Comparison of ENCODE assay signal across 19 cellular contexts in the genomic region with DNA sequence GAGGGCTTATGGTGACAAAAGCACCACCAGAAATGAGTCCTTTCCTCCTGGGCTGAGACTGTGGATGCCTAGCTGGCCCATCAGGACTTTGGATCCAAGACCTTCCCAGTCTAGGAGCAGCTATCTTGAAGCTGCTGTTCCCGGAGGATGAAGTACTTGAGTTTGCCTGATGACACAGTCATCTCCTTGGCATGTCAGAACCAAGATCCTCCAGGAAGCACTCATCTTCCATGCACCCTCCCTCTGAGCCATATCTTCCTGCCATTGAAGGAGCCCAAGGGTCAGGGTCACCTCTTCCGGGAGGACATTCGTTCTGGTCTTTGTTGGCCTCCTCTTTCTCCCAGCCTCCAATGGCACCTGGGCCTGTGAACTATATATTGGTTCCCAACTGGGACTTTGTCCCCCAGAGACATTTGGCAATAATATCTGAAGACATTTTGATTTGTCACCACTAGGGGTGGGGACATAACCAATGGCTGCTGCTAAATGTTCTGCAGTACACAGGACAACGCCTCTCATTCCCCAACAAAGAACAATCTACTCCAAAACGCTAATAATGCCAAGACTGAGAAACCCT. TPM values are rescaled to one million over a fixed set of nuclear protein-coding genes. Genes with fewer than 3 reads are reported as not detected.
A peak's percentile ranks its signal among the peaks of the same experiment; 100 is the strongest.
DNase-seq lines count a peak whose midpoint lies in the region; ATAC-seq and TF ChIP-seq lines count a peak whose summit lies in the region.
"Had no signal": no experiment of that assay in that cellular context is flagged by ENCODE, and none has a peak within 500 bp of the region (broad histone marks: within the 10 kb centered on the region; RNA-seq: fewer than 3 reads in every experiment).

No MANE protein-coding gene starts in this region.

- DNase-seq in GM12864 (ENCODE audit: low read depth): no peak
- DNase-seq in NAMALWA (ENCODE audit: low spot score): peak; percentile 26
- DNase-seq in epithelial cell of prostate (ENCODE audit: low read depth, low spot score): no peak
- DNase-seq in suprapubic skin (ENCODE audit: low spot score in 2 of 2): no peak
- DNase-seq in activated T-helper 1 cell treated with anti-CD3 and anti-CD28 coated beads, Interleukin-12 subunit alpha, Interleukin-12 subunit beta, Interleukin-2, Interleukin-4 antibody, amounts not matched to agents 30 ng/mL and 10 ng/mL and 1 ng/mL, durations not matched to agents 14 hours and 24 hours and 36 hours (ENCODE audit: low spot score): no peak
- no peak for DNase-seq in endothelial cell (ENCODE audit: low spot score)
- DNase-seq: activated CD4-positive, alpha-beta T cell treated with anti-CD3 and anti-CD28 coated beads, Interleukin-2, amount 50 U/mL, for 1 hour; activated naive CD4-positive, alpha-beta T cell treated with Interleukin-2 at 50 U/mL for 16 hours; anterior cingulate cortex; C1 segment of cervical spinal cord; cerebellar nuclear complex; left ventricle myocardium superior; NCI-H2081 treated with DMSO at 0.1 percent for 48 hours; NCI-H526 treated with DMSO at 0.1 percent for 48 hours; stimulated activated CD4-positive, alpha-beta T cell treated with anti-CD3 and anti-CD28 coated beads, Interleukin-4, amount 100 ng/mL, for 24 hours; substantia nigra had no signal

- TF ChIP-seq CTCF in GM12864 (IDR thresholded peaks at IDR 0.05; ENCODE audit: low read depth, low read length, missing control alignments) (peak; percentile 24), suprapubic skin (IDR thresholded peaks at IDR 0.05) (no peak), endothelial cell (IDR thresholded peaks at IDR 0.05; ENCODE audit: unreplicated experiment) (no peak)

- no peaks in the 10 kb centered on the region for H3K36me3 ChIP-seq in suprapubic skin

- no peak for TF ChIP-seq EP300 in suprapubic skin (IDR thresholded peaks at IDR 0.05)

- no peak for ATAC-seq in HG02588 (IDR thresholded peaks at IDR 0.05; ENCODE audit: unreplicated experiment)
- ATAC-seq: HCT116; left ventricle myocardium superior; naive thymus-derived CD4-positive, alpha-beta T cell had no signal

- H3K4me3 ChIP-seq in GM12864 (ENCODE audit: low read depth, low read length): no peak overlapping the region
- H3K4me3 ChIP-seq in suprapubic skin: no peak overlapping the region

- peaks cover 26% of the 10 kb centered on the region for H3K27me3 Mint-ChIP-seq in activated T-helper 1 cell treated with anti-CD3 and anti-CD28 coated beads, Interleukin-12 subunit alpha, Interleukin-12 subunit beta, Interleukin-2, Interleukin-4 antibody, amounts not matched to agents 30 ng/mL and 10 ng/mL and 1 ng/mL, durations not matched to agents 14 hours and 24 hours and 36 hours (ENCODE audit: insufficient read depth)
- H3K27me3 Mint-ChIP-seq in endothelial cell (ENCODE audit: unreplicated experiment): peaks cover 16% of the 10 kb centered on the region

- no peaks in the 10 kb centered on the region for H3K9me3 ChIP-seq in suprapubic skin

- H3K27ac ChIP-seq in epithelial cell of prostate: peak overlapping the region; percentile 68
- H3K27ac ChIP-seq in suprapubic skin: peak overlapping the region; percentile 37

- no peak overlapping the region for H3K4me3 Mint-ChIP-seq in activated T-helper 1 cell treated with anti-CD3 and anti-CD28 coated beads, Interleukin-12 subunit alpha, Interleukin-12 subunit beta, Interleukin-2, Interleukin-4 antibody, amounts not matched to agents 30 ng/mL and 10 ng/mL and 1 ng/mL, durations not matched to agents 14 hours and 24 hours and 36 hours
- H3K4me3 Mint-ChIP-seq in endothelial cell (ENCODE audit: unreplicated experiment): no peak overlapping the region

- H3K9me3 Mint-ChIP-seq in activated T-helper 1 cell treated with anti-CD3 and anti-CD28 coated beads, Interleukin-12 subunit alpha, Interleukin-12 subunit beta, Interleukin-2, Interleukin-4 antibody, amounts not matched to agents 30 ng/mL and 10 ng/mL and 1 ng/mL, durations not matched to agents 14 hours and 24 hours and 36 hours: no peaks in the 10 kb centered on the region
- H3K9me3 Mint-ChIP-seq in endothelial cell (ENCODE audit: unreplicated experiment): no peaks in the 10 kb centered on the region

- peaks cover 10% of the 10 kb centered on the region for H3K4me1 ChIP-seq in suprapubic skin

- no peak overlapping the region for H3K27ac Mint-ChIP-seq in activated T-helper 1 cell treated with anti-CD3 and anti-CD28 coated beads, Interleukin-12 subunit alpha, Interleukin-12 subunit beta, Interleukin-2, Interleukin-4 antibody, amounts not matched to agents 30 ng/mL and 10 ng/mL and 1 ng/mL, durations not matched to agents 14 hours and 24 hours and 36 hours
- no peak overlapping the region for H3K27ac Mint-ChIP-seq in endothelial cell (ENCODE audit: unreplicated experiment)

- H3K36me3 Mint-ChIP-seq in activated T-helper 1 cell treated with anti-CD3 and anti-CD28 coated beads, Interleukin-12 subunit alpha, Interleukin-12 subunit beta, Interleukin-2, Interleukin-4 antibody, amounts not matched to agents 30 ng/mL and 10 ng/mL and 1 ng/mL, durations not matched to agents 14 hours and 24 hours and 36 hours (ENCODE audit: low read depth): no peaks in the 10 kb centered on the region
- H3K36me3 Mint-ChIP-seq in endothelial cell (ENCODE audit: low read depth, unreplicated experiment): peaks cover 9% of the 10 kb centered on the region

- 67% methylated on average over 5 of the region's 5 CpGs for WGBS in suprapubic skin

- H3K4me1 Mint-ChIP-seq in activated T-helper 1 cell treated with anti-CD3 and anti-CD28 coated beads, Interleukin-12 subunit alpha, Interleukin-12 subunit beta, Interleukin-2, Interleukin-4 antibody, amounts not matched to agents 30 ng/mL and 10 ng/mL and 1 ng/mL, durations not matched to agents 14 hours and 24 hours and 36 hours (ENCODE audit: low read depth): peaks cover 11% of the 10 kb centered on the region
- H3K4me1 Mint-ChIP-seq in endothelial cell (ENCODE audit: unreplicated experiment): peaks cover 14% of the 10 kb centered on the region

- TF ChIP-seq POLR2A in suprapubic skin (IDR thresholded peaks at IDR 0.05): no peak

- H3K27me3 ChIP-seq in suprapubic skin: no peaks in the 10 kb centered on the region

- intact Hi-C loops in activated T-helper 1 cell treated with anti-CD3 and anti-CD28 coated beads, Interleukin-12 subunit alpha, Interleukin-12 subunit beta, Interleukin-2, Interleukin-4 antibody, amounts not matched to agents 30 ng/mL and 10 ng/mL and 1 ng/mL, durations not matched to agents 14 hours and 24 hours and 36 hours (cut with micrococcal nuclease): no loop called here

RNA-seq across cellular contexts. Expression of gene MYO7B, which starts 4.3 kb away (rescaled TPM):
- total RNA-seq in suprapubic skin (1 to 10 TPM in 3 of 4 donors, under 1 TPM in 1; 0.72 to 4.7 (median 3.6) TPM), endothelial cell (ENCODE audit: unreplicated experiment) (0.90 TPM)
- 0.10 and 0.12 TPM in 2 replicates for total RNA-seq in activated T-helper 1 cell treated with anti-CD3 and anti-CD28 coated beads, Interleukin-12 subunit alpha, Interleukin-12 subunit beta, Interleukin-2, Interleukin-4 antibody, amounts not matched to agents 30 ng/mL and 10 ng/mL and 1 ng/mL, durations not matched to agents 14 hours and 24 hours and 36 hours

RNA-seq across cellular contexts. Expression of gene IWS1, which starts 4.9 kb away (rescaled TPM):
- 10 to 100 TPM; 23.2 to 51.4 (median 29.9) TPM for total RNA-seq in suprapubic skin
- total RNA-seq in activated T-helper 1 cell treated with anti-CD3 and anti-CD28 coated beads, Interleukin-12 subunit alpha, Interleukin-12 subunit beta, Interleukin-2, Interleukin-4 antibody, amounts not matched to agents 30 ng/mL and 10 ng/mL and 1 ng/mL, durations not matched to agents 14 hours and 24 hours and 36 hours: 52.3 and 57.6 TPM in 2 replicates
- 50.5 TPM for total RNA-seq in endothelial cell (ENCODE audit: unreplicated experiment)
